ENCODE assay signal across 26 cellular contexts in genomic region chr13:40444241-40444640, GRCh38.
"Had no signal": no experiment of that assay in that cellular context is flagged by ENCODE, and none has a peak within 500 bp of the region (broad histone marks: within the 10 kb centered on the region; RNA-seq: fewer than 3 reads in every experiment).

No MANE protein-coding gene starts in this region.

- H3K9me3 ChIP-seq: adrenal gland, SJSA1 had no signal

- H3K27me3 Mint-ChIP-seq: activated CD4-positive, alpha-beta T cell treated with anti-CD3 and anti-CD28 coated beads for 36 hours; activated CD8-positive, alpha-beta T cell treated with anti-CD3 and anti-CD28 coated beads for 36 hours; T-cell had no signal

- H3K27ac Mint-ChIP-seq: activated CD4-positive, alpha-beta T cell treated with anti-CD3 and anti-CD28 coated beads for 36 hours; activated CD8-positive, alpha-beta T cell treated with anti-CD3 and anti-CD28 coated beads for 36 hours; activated naive CD8-positive, alpha-beta T cell treated with anti-CD3 and anti-CD28 coated beads, Interleukin-2, amount 10 ng/mL, durations not matched to agents 7 days and 5 days; T-cell had no signal

- ATAC-seq: activated CD4-positive, alpha-beta T cell treated with anti-CD3 and anti-CD28 coated beads for 36 hours; activated CD8-positive, alpha-beta T cell treated with anti-CD3 and anti-CD28 coated beads for 36 hours; T-cell had no signal

- H3K36me3 Mint-ChIP-seq: T-cell had no signal

- H3K9me3 Mint-ChIP-seq: T-cell had no signal

- H3K4me3 ChIP-seq: adrenal gland, SJSA1 had no signal

- H3K27me3 ChIP-seq: adrenal gland, SJSA1 had no signal

- H3K27ac ChIP-seq: adrenal gland had no signal

- H3K4me3 Mint-ChIP-seq: activated CD4-positive, alpha-beta T cell treated with anti-CD3 and anti-CD28 coated beads for 36 hours; activated CD8-positive, alpha-beta T cell treated with anti-CD3 and anti-CD28 coated beads for 36 hours; activated naive CD8-positive, alpha-beta T cell treated with anti-CD3 and anti-CD28 coated beads, Interleukin-2, amount 10 ng/mL, durations not matched to agents 7 days and 5 days; T-cell had no signal

- DNase-seq: activated CD4-positive, alpha-beta T cell treated with anti-CD3 and anti-CD28 coated beads for 36 hours; activated CD4-positive, alpha-beta T cell treated with anti-CD3 and anti-CD28 coated beads, Interleukin-2, amount 50 U/mL, for 1 hour; activated CD4-positive, CD25-positive, alpha-beta regulatory T cell; activated CD8-positive, alpha-beta memory T cell treated with anti-CD3 and anti-CD28 coated beads, Interleukin-2, amount 50 U/mL, for 48 hours; activated CD8-positive, alpha-beta T cell treated with anti-CD3 and anti-CD28 coated beads for 36 hours; activated naive CD4-positive, alpha-beta T cell treated with anti-CD3 and anti-CD28 coated beads, Interleukin-2, amount 50 U/mL, for 16 hours; activated naive CD8-positive, alpha-beta T cell treated with anti-CD3 and anti-CD28 coated beads, Interleukin-2, amount 10 ng/mL, durations not matched to agents 7 days and 5 days; activated T-cell treated with anti-CD3 and anti-CD28 coated beads, Interleukin-2, amount 50 U/mL, for 1 hour; adrenal gland; anterior cingulate cortex; central memory CD4-positive, alpha-beta T cell; KG1; NCI-H1092; NCI-H1417 treated with DMSO at 0.1 percent for 48 hours; NCI-H1694; NCI-H2029; NCI-H2107; NCI-H2171 treated with DMSO at 0.1 percent for 48 hours; NCI-H226; NCI-H526; NCI-H82; SHP77; T-cell; T-helper 2 cell; T1000 had no signal

- H3K36me3 ChIP-seq: adrenal gland, SJSA1 had no signal
